In genomic region chr2:70463997-70464396, GRCh38 we compare ENCODE assay signal across 21 cellular contexts.
"Had no signal": no experiment of that assay in that cellular context is flagged by ENCODE, and none has a peak within 500 bp of the region (broad histone marks: within the 10 kb centered on the region; RNA-seq: fewer than 3 reads in every experiment).

No MANE protein-coding gene starts in this region.

- DNase-seq: cortex of kidney; dorsolateral prefrontal cortex; effector CD8-positive, alpha-beta T cell; heart right ventricle; hypothalamus; kidney glomerular epithelial cell; mammary epithelial cell; naive thymus-derived CD8-positive, alpha-beta T cell; posterior cingulate gyrus; stimulated activated CD4-positive, alpha-beta T cell treated with anti-CD3 and anti-CD28 coated beads, Interleukin-2, amount 100 ng/mL, for 48 hours; stimulated activated naive CD8-positive, alpha-beta T cell treated with anti-CD3 and anti-CD28 coated beads, Interleukin-15, Interleukin-2, amounts not matched to agents 100 U/mL and 50 U/mL, for 24 hours; thyroid gland; uterus had no signal

- H3K4me1 ChIP-seq: suprapubic skin, uterus had no signal

- ATAC-seq: esophagus mucosa; heart right ventricle; naive thymus-derived CD8-positive, alpha-beta T cell; stimulated activated naive CD8-positive, alpha-beta T cell treated with anti-CD3 and anti-CD28 coated beads, Interleukin-15, Interleukin-2, amounts not matched to agents 100 U/mL and 50 U/mL, for 24 hours had no signal

- H3K36me3 ChIP-seq: heart right ventricle, right atrium auricular region, suprapubic skin, thyroid gland, uterus had no signal

- H3K27me3 Mint-ChIP-seq: naive thymus-derived CD8-positive, alpha-beta T cell; type B pancreatic cell had no signal

- H3K27ac ChIP-seq: dorsolateral prefrontal cortex, heart right ventricle, neutrophil, right atrium auricular region, suprapubic skin, thyroid gland, uterus had no signal

- H3K9me3 Mint-ChIP-seq: naive thymus-derived CD8-positive, alpha-beta T cell; type B pancreatic cell had no signal

- H3K4me3 Mint-ChIP-seq: naive thymus-derived CD8-positive, alpha-beta T cell; type B pancreatic cell had no signal

- H3K36me3 Mint-ChIP-seq: type B pancreatic cell had no signal

- FAIRE-seq: frontal cortex, islet of Langerhans had no signal

- H3K9me3 ChIP-seq: heart right ventricle, neutrophil, right atrium auricular region, suprapubic skin, thyroid gland, uterus had no signal

- H3K27me3 ChIP-seq: dorsolateral prefrontal cortex, neutrophil, right atrium auricular region, suprapubic skin, thyroid gland, uterus had no signal

- H3K4me3 ChIP-seq: dorsolateral prefrontal cortex, heart right ventricle, right atrium auricular region, smooth muscle cell, suprapubic skin, thyroid gland, uterus had no signal

- H3K27ac Mint-ChIP-seq: naive thymus-derived CD8-positive, alpha-beta T cell; type B pancreatic cell had no signal
